Comparison of ENCODE assay signal across 26 cellular contexts in the genomic region with DNA sequence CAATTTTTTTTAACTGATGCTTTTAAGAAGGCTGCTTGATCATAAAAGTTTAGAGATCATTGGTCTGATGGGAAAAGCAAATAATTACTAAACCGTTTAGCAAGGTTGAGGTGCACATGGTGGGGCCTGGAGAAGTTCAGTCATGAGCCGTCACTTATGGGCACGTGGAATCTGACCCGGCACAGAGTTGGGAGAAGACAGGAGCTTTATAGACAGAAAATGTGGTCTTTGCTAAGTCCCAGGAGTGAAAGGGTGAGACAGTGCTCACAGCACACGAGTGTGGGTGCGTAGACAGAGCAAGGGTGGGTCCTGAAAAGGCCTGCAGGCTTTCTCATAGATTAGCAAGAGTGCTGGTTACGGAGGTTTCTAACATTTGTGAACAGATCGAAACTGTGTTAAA. TPM values are rescaled to one million over a fixed set of nuclear protein-coding genes. Genes with fewer than 3 reads are reported as not detected.
"Had no signal": no experiment of that assay in that cellular context is flagged by ENCODE, and none has a peak within 500 bp of the region (broad histone marks: within the 10 kb centered on the region; RNA-seq: fewer than 3 reads in every experiment).

No MANE protein-coding gene starts in this region.

- H3K9me3 Mint-ChIP-seq: activated CD4-positive, alpha-beta memory T cell treated with anti-CD3 and anti-CD28 coated beads, Interleukin-2, amount 10 ng/mL, durations not matched to agents 7 days and 5 days; activated naive CD4-positive, alpha-beta T cell treated with anti-CD3 and anti-CD28 coated beads, Interleukin-2, amount 10 ng/mL, durations not matched to agents 7 days and 5 days; activated naive CD8-positive, alpha-beta T cell treated with anti-CD3 and anti-CD28 coated beads for 36 hours; activated T-helper 17 cell treated with anti-CD3 and anti-CD28 coated beads, Interleukin-2, amount 50 U/mL, for 72 hours had no signal

- H3K27ac Mint-ChIP-seq: activated CD4-positive, alpha-beta memory T cell treated with anti-CD3 and anti-CD28 coated beads, Interleukin-2, amount 10 ng/mL, durations not matched to agents 7 days and 5 days; activated CD4-positive, alpha-beta T cell treated with anti-CD3 and anti-CD28 coated beads for 36 hours; activated naive CD4-positive, alpha-beta T cell treated with anti-CD3 and anti-CD28 coated beads, Interleukin-2, amount 10 ng/mL, durations not matched to agents 7 days and 5 days; activated naive CD8-positive, alpha-beta T cell treated with anti-CD3 and anti-CD28 coated beads for 36 hours; activated T-helper 17 cell treated with anti-CD3 and anti-CD28 coated beads, Interleukin-2, amount 50 U/mL, for 72 hours had no signal

- H3K27me3 Mint-ChIP-seq: activated CD4-positive, alpha-beta memory T cell treated with anti-CD3 and anti-CD28 coated beads, Interleukin-2, amount 10 ng/mL, durations not matched to agents 7 days and 5 days; activated CD4-positive, alpha-beta T cell treated with anti-CD3 and anti-CD28 coated beads for 36 hours; activated naive CD4-positive, alpha-beta T cell treated with anti-CD3 and anti-CD28 coated beads, Interleukin-2, amount 10 ng/mL, durations not matched to agents 7 days and 5 days; activated naive CD8-positive, alpha-beta T cell treated with anti-CD3 and anti-CD28 coated beads for 36 hours; activated T-helper 17 cell treated with anti-CD3 and anti-CD28 coated beads, Interleukin-2, amount 50 U/mL, for 72 hours had no signal

- H3K27ac ChIP-seq: WERI-Rb-1 had no signal

- ATAC-seq: activated CD4-positive, alpha-beta T cell treated with anti-CD3 and anti-CD28 coated beads for 36 hours; activated T-helper 17 cell treated with anti-CD3 and anti-CD28 coated beads, Interleukin-2, amount 50 U/mL, for 72 hours; Right ventricle myocardium inferior had no signal

- DNase-seq: activated CD4-positive, alpha-beta memory T cell treated with anti-CD3 and anti-CD28 coated beads, Interleukin-2, amount 10 ng/mL, durations not matched to agents 7 days and 5 days; activated CD4-positive, alpha-beta T cell treated with anti-CD3 and anti-CD28 coated beads for 36 hours; activated CD4-positive, alpha-beta T cell treated with anti-CD3 and anti-CD28 coated beads, Interleukin-2, amount 50 U/mL, for 1 hour; activated gamma-delta T cell treated with Interleukin-2 at 50 U/mL for 16 hours; activated naive CD4-positive, alpha-beta T cell treated with anti-CD3 and anti-CD28 coated beads, Interleukin-2, amount 10 ng/mL, durations not matched to agents 7 days and 5 days; activated naive CD8-positive, alpha-beta T cell treated with anti-CD3 and anti-CD28 coated beads for 36 hours; Kasumi-1; KBM-7; NCI-H146; NCI-H187 treated with DMSO at 0.1 percent for 48 hours; NCI-H2081 treated with DMSO at 0.1 percent for 48 hours; NCI-H2227 treated with DMSO at 0.1 percent for 48 hours; NCI-H446 treated with DMSO at 0.1 percent for 48 hours; NCI-H524 treated with DMSO at 0.1 percent for 48 hours; NCI-H774; SK-N-SH; T-helper 1 cell; WERI-Rb-1 had no signal

- H3K9me3 ChIP-seq: SK-N-SH had no signal

- H3K4me3 Mint-ChIP-seq: activated CD4-positive, alpha-beta memory T cell treated with anti-CD3 and anti-CD28 coated beads, Interleukin-2, amount 10 ng/mL, durations not matched to agents 7 days and 5 days; activated CD4-positive, alpha-beta T cell treated with anti-CD3 and anti-CD28 coated beads for 36 hours; activated naive CD4-positive, alpha-beta T cell treated with anti-CD3 and anti-CD28 coated beads, Interleukin-2, amount 10 ng/mL, durations not matched to agents 7 days and 5 days; activated naive CD8-positive, alpha-beta T cell treated with anti-CD3 and anti-CD28 coated beads for 36 hours; activated T-helper 17 cell treated with anti-CD3 and anti-CD28 coated beads, Interleukin-2, amount 50 U/mL, for 72 hours had no signal

RNA-seq across cellular contexts. Expression of a gene that starts 43.9 kb away (rescaled TPM):
- total RNA-seq: activated CD4-positive, alpha-beta memory T cell treated with anti-CD3 and anti-CD28 coated beads, Interleukin-2, amount 10 ng/mL, durations not matched to agents 7 days and 5 days; activated CD4-positive, alpha-beta T cell treated with anti-CD3 and anti-CD28 coated beads for 36 hours; activated CD8-positive, alpha-beta memory T cell treated with anti-CD3 and anti-CD28 coated beads for 36 hours; activated naive CD8-positive, alpha-beta T cell treated with anti-CD3 and anti-CD28 coated beads for 36 hours; activated T-helper 17 cell treated with anti-CD3 and anti-CD28 coated beads, Interleukin-2, amount 50 U/mL, for 72 hours; cardiac septum; cerebellum; OCI-LY7; Right ventricle myocardium inferior; RPMI7951; T-helper 2 cell treated with Interferon-gamma antibody and Interleukin-4, amounts not matched to agents 100 ng/mL and 5 ng/mL, for 36 hours had no signal
